In the genomic region with DNA sequence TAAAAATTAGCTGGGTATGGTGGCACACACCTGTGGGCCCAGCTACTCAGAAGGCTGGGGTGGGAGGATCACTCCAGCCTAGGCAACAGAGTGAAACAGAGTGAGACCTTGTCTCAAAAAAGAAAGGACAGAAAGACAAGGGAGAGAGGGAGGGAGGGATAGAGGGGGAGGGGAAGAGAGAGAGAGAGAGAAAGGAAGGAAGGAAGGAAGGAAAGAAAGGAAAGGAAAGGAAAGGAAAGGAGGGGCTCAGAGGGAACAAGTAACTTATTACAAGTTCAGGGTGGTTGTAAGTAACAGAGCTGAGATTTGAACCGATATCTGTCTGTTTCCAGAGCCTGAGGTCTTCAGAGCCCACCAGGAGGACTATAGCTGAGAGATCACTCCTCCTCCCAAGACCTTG, we compare ENCODE assay signal across 1 cellular context.
TF ChIP-seq lines count a peak whose summit lies in the region.

No MANE protein-coding gene starts in this region.

TF ChIP-seq in IMR-90, 13 proteins besides CTCF, POLR2A, EP300 and RAD21:
- TF ChIP-seq, protein P1, sequence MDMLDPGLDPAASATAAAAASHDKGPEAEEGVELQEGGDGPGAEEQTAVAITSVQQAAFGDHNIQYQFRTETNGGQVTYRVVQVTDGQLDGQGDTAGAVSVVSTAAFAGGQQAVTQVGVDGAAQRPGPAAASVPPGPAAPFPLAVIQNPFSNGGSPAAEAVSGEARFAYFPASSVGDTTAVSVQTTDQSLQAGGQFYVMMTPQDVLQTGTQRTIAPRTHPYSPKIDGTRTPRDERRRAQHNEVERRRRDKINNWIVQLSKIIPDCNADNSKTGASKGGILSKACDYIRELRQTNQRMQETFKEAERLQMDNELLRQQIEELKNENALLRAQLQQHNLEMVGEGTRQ (IDR thresholded peaks at IDR 0.05; ENCODE audit: low read depth, low read length), result no peak
- TF ChIP-seq MAFK (IDR thresholded peaks at IDR 0.05; ENCODE audit: low read depth, low read length), result no peak
- no peak for TF ChIP-seq RCOR1 (IDR thresholded peaks at IDR 0.05; ENCODE audit: insufficient replicate concordance, low read length)
- TF ChIP-seq, protein P2, sequence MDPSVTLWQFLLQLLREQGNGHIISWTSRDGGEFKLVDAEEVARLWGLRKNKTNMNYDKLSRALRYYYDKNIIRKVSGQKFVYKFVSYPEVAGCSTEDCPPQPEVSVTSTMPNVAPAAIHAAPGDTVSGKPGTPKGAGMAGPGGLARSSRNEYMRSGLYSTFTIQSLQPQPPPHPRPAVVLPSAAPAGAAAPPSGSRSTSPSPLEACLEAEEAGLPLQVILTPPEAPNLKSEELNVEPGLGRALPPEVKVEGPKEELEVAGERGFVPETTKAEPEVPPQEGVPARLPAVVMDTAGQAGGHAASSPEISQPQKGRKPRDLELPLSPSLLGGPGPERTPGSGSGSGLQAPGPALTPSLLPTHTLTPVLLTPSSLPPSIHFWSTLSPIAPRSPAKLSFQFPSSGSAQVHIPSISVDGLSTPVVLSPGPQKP (IDR thresholded peaks at IDR 0.05; ENCODE audit: borderline replicate concordance, low read depth, low read length), result no peak
